8 cellular contexts compared by ENCODE assay signal in genomic region chr16:85395207-85395912, GRCh38.
A peak's percentile ranks its signal among the peaks of the same experiment; 100 is the strongest.
DNase-seq lines count a peak whose midpoint lies in the region; ATAC-seq and TF ChIP-seq lines count a peak whose summit lies in the region.

No MANE protein-coding gene starts in this region.

- H3K23ac ChIP-seq in mesenchymal stem cell (ENCODE audit: low read length in 2 of 2): no peak overlapping the region

- no peaks in the 10 kb centered on the region for H3K9me2 ChIP-seq in GM23338 (ENCODE audit: insufficient read depth)

- H3K36me3 ChIP-seq in GM23338 (ENCODE audit: insufficient read depth) (no peaks in the 10 kb centered on the region), colonic mucosa (no peaks in the 10 kb centered on the region), mesenchymal stem cell (ENCODE audit: control insufficient read depth in 1 of 2, insufficient read depth in 2 of 2, low read depth in 1 of 2, low read length in 2 of 2) (no peaks in the 10 kb centered on the region), aorta (ENCODE audit: control insufficient read depth in 1 of 2, insufficient read depth in 2 of 2, low read length in 1 of 2) (no peaks in the 10 kb centered on the region)

- peaks cover 10% of the 10 kb centered on the region; the same call in 1 of the 2 replicates for H3F3A ChIP-seq in GM23338 (replicated peaks; ENCODE audit: low read depth)

- no peak overlapping the region for H3K27ac Mint-ChIP-seq in GM23338

- H3K9ac ChIP-seq in colonic mucosa (ENCODE audit: low read depth in 2 of 2, low read length in 2 of 2) (no peak overlapping the region), mesenchymal stem cell (ENCODE audit: low read length) (peak overlapping the region; percentile 69)

- H3K4me1 Mint-ChIP-seq in GM23338: peaks cover 44% of the 10 kb centered on the region

- peak overlapping the region; percentile 100 for H4K91ac ChIP-seq in mesenchymal stem cell (ENCODE audit: low read length)

- no peaks in the 10 kb centered on the region for H3K27me3 ChIP-seq in GM23338 (ENCODE audit: insufficient read depth)
- H3K27me3 ChIP-seq in colonic mucosa: no peaks in the 10 kb centered on the region
- H3K27me3 ChIP-seq in mesenchymal stem cell (ENCODE audit: control insufficient read depth in 1 of 2, insufficient read depth in 1 of 2, low read length in 2 of 2): no peaks in the 10 kb centered on the region
- H3K27me3 ChIP-seq in aorta (ENCODE audit: control insufficient read depth in 1 of 2, insufficient read depth in 2 of 2, low read length in 1 of 2): no peaks in the 10 kb centered on the region

- H3K9me3 Mint-ChIP-seq in GM23338: no peaks in the 10 kb centered on the region; the same call in 1 of the 3 replicates

- H3K9me3 ChIP-seq in colonic mucosa: no peaks in the 10 kb centered on the region
- H3K9me3 ChIP-seq in mesenchymal stem cell (ENCODE audit: control insufficient read depth, low read length): no peaks in the 10 kb centered on the region
- H3K9me3 ChIP-seq in aorta (ENCODE audit: control insufficient read depth, low read length): no peaks in the 10 kb centered on the region

- H3K18ac ChIP-seq in mesenchymal stem cell (ENCODE audit: low read depth in 1 of 2, low read length in 2 of 2): peak overlapping the region; percentile 98 to 100

- H3K79me2 ChIP-seq in GM23338 (replicated peaks; ENCODE audit: insufficient read depth): no peaks in the 10 kb centered on the region

- H2AFZ ChIP-seq in GM23338: no peak overlapping the region
- no peak overlapping the region for H2AFZ ChIP-seq in mesenchymal stem cell (ENCODE audit: low read depth, low read length)

- H3K4me1 ChIP-seq in GM23338 (ENCODE audit: insufficient read depth) (peaks cover 16% of the 10 kb centered on the region; the same call in 1 of the 2 replicates), colonic mucosa (no peaks in the 10 kb centered on the region), mesenchymal stem cell (ENCODE audit: control insufficient read depth, insufficient read depth, low read depth, low read length) (peaks cover 66% of the 10 kb centered on the region), aorta (ENCODE audit: control insufficient read depth in 1 of 2, insufficient read depth in 2 of 2, low read length in 2 of 2) (no peaks in the 10 kb centered on the region)

- ATAC-seq in GM23338 (peak; percentile 3; the same call in 2 of the 3 replicates), aorta (ENCODE audit: low FRiP score) (peak; percentile 87), GM21825 (IDR thresholded peaks at IDR 0.05; ENCODE audit: unreplicated experiment) (no peak), HG02884 (IDR thresholded peaks at IDR 0.05; ENCODE audit: unreplicated experiment) (no peak)

- H2BK15ac ChIP-seq in mesenchymal stem cell (ENCODE audit: low read depth, poor library complexity, severe bottlenecking): peak overlapping the region; percentile 60

- H3K27ac ChIP-seq in GM23338 (ENCODE audit: low read depth): no peak overlapping the region
- peak overlapping the region; percentile 47 for H3K27ac ChIP-seq in colonic mucosa
- H3K27ac ChIP-seq in mesenchymal stem cell (ENCODE audit: low read length, poor library complexity, severe bottlenecking): peak overlapping the region; percentile 87
- peak overlapping the region in 1 of 2 donors; percentile 70 for H3K27ac ChIP-seq in aorta (ENCODE audit: low read depth in 1 of 2, low read length in 2 of 2)

- H2BK120ac ChIP-seq in mesenchymal stem cell (ENCODE audit: low read depth, low read length): peak overlapping the region; percentile 96

- peak overlapping the region; percentile 8 for H2BK5ac ChIP-seq in mesenchymal stem cell (ENCODE audit: low read depth, low read length, poor library complexity, severe bottlenecking)

- H3K36me3 Mint-ChIP-seq in GM23338 (ENCODE audit: low read depth): no peaks in the 10 kb centered on the region

- H3K4ac ChIP-seq in mesenchymal stem cell (ENCODE audit: low read depth in 1 of 2, low read length in 2 of 2): peak overlapping the region; percentile 98 to 100

- H2BK12ac ChIP-seq in mesenchymal stem cell (ENCODE audit: low read length in 2 of 2): peak overlapping the region; percentile 100

- H2AK5ac ChIP-seq in mesenchymal stem cell (ENCODE audit: low read length, severe bottlenecking): peak overlapping the region; percentile 90

- peak overlapping the region; percentile 98 for H4K8ac ChIP-seq in mesenchymal stem cell (ENCODE audit: low read length)

- H3K79me1 ChIP-seq in mesenchymal stem cell (replicated peaks; ENCODE audit: low read length, poor library complexity, severe bottlenecking): peaks cover 3% of the 10 kb centered on the region

- intact Hi-C loops in colonic mucosa (cut with DNase I) (no loop called here), aorta (cut with DNase I) (loop anchor here in 1 of 2 donors (1.0 to 2.0 kb wide), 3 partner anchors 21 to 73 kb away; no protein-coding TSS in a partner anchor)

- H3K4me2 ChIP-seq in GM23338: no peak overlapping the region
- H3K4me2 ChIP-seq in mesenchymal stem cell (ENCODE audit: low read length, poor library complexity, severe bottlenecking): peak overlapping the region; percentile 40

- 29% methylated on average over 25 of the region's 25 CpGs for WGBS in mesenchymal stem cell
- WGBS in aorta, 2 donors: 17 to 20% methylated on average over 23 to 25 of the region's 25 CpGs

- peak overlapping the region in 1 of 2 experiments; percentile 29 for H3K14ac ChIP-seq in mesenchymal stem cell (ENCODE audit: low read length in 2 of 2)

- peaks cover 4% of the 10 kb centered on the region for H4K20me1 ChIP-seq in GM23338 (replicated peaks; ENCODE audit: insufficient read depth)

- TF ChIP-seq CTCF in GM23338 (conservative IDR thresholded peaks at IDR 0.05; ENCODE audit: low read depth in 2 of 2): no peak
- TF ChIP-seq CTCF in colonic mucosa (IDR thresholded peaks at IDR 0.05): no peak

- H3K4me3 ChIP-seq in GM23338 (no peak overlapping the region), colonic mucosa (no peak overlapping the region), mesenchymal stem cell (ENCODE audit: insufficient read depth in 1 of 2, low read depth in 1 of 2, low read length in 2 of 2) (peak overlapping the region in 1 of 2 experiments; percentile 60), aorta (ENCODE audit: low read length in 2 of 2) (no peak overlapping the region)

- H3K27me3 Mint-ChIP-seq in GM23338 (ENCODE audit: insufficient read depth, low read depth, poor library complexity): peaks cover 17% of the 10 kb centered on the region

- DNase-seq in AG08396 (ENCODE audit: low spot score) (peak; percentile 98), GM23338 (ENCODE audit: low spot score) (no peak), NCI-H524 (lab: John Stamatoyannopoulos, UW) (peak; percentile 87 to 92), colonic mucosa (peak; percentile 66), mesenchymal stem cell (peak; percentile 99), aorta (peak; percentile 95 to 96)

- no peak overlapping the region for H3K4me3 Mint-ChIP-seq in GM23338

TF ChIP-seq in GM23338, 12 proteins besides CTCF, POLR2A, EP300 and RAD21 (continues in another document):
- TF ChIP-seq EZH2phosphoT487 (IDR thresholded peaks at IDR 0.05; ENCODE audit: unreplicated experiment) (no peak), ETS1 (IDR thresholded peaks at IDR 0.05) (no peak), STAT1 (IDR thresholded peaks at IDR 0.05; ENCODE audit: unreplicated experiment) (no peak), ZNF331 (CRISPR knock-in tag; IDR thresholded peaks at IDR 0.05; ENCODE audit: low read depth) (no peak), JUNB (IDR thresholded peaks at IDR 0.05; ENCODE audit: unreplicated experiment) (no peak), ZNF114 (CRISPR knock-in tag; IDR thresholded peaks at IDR 0.05) (no peak)

Comparison
In these comparisons a context has a peak if more than half of its experiments do, and no peak if none do; other contexts are left out.
1. ATAC-seq: peak in GM23338 (single experiment) and aorta (single experiment); none in GM21825 (single experiment) and HG02884 (single experiment).